ENCODE assay signal across 9 cellular contexts in genomic region chr17:43579570-43580140, GRCh38. TPM values are rescaled to one million over a fixed set of nuclear protein-coding genes. Genes with fewer than 3 reads are reported as not detected.
DNase-seq lines count a peak whose midpoint lies in the region; ATAC-seq and TF ChIP-seq lines count a peak whose summit lies in the region.
"Had no signal": no experiment of that assay in that cellular context is flagged by ENCODE, and none has a peak within 500 bp of the region (broad histone marks: within the 10 kb centered on the region; RNA-seq: fewer than 3 reads in every experiment).

No MANE protein-coding gene starts in this region.

- no peak overlapping the region for H2AK5ac ChIP-seq in mesenchymal stem cell (ENCODE audit: low read length, severe bottlenecking)

- H3K14ac ChIP-seq in mesenchymal stem cell (ENCODE audit: low read length in 2 of 2), result no peak overlapping the region

- H3K4me2 ChIP-seq in BLaER1 treated with 17β-estradiol and CSF1 and Interleukin-3, amounts not matched to agents 10 nM and 100 nM, result peak overlapping the region in 9 of 11 experiments; percentile 68 to 95 (median 90); a peak in 17 of 22 replicates
- H3K4me2 ChIP-seq in mesenchymal stem cell (ENCODE audit: low read length, poor library complexity, severe bottlenecking) (no peak overlapping the region), OCI-LY7 (ENCODE audit: low read length) (no peak overlapping the region)

- POLR2A ChIA-PET in OCI-LY7 (lab: Charles Lee), result no interaction called here

- no peaks in the 10 kb centered on the region for H3K27me3 ChIP-seq in BLaER1 treated with 17β-estradiol and CSF1 and Interleukin-3, amounts not matched to agents 10 nM and 100 nM
- H3K27me3 ChIP-seq in mesenchymal stem cell (ENCODE audit: control insufficient read depth in 1 of 2, insufficient read depth in 1 of 2, low read length in 2 of 2) (peaks cover 34 to 42% of the 10 kb centered on the region in 2 experiments), stomach (peaks cover 0 to 15% (median 0%) of the 10 kb centered on the region in 3 donors)
- H3K27me3 ChIP-seq: pancreas had no signal

- no peaks in the 10 kb centered on the region for H3K9me2 ChIP-seq in OCI-LY7 (ENCODE audit: insufficient read depth, low read length)

- TF ChIP-seq EP300 in stomach (IDR thresholded peaks at IDR 0.05), result no peak

- H3K4me3 ChIP-seq in BLaER1 treated with 17β-estradiol and CSF1 and Interleukin-3, amounts not matched to agents 10 nM and 100 nM, result no peak overlapping the region
- H3K4me3 ChIP-seq in mesenchymal stem cell (ENCODE audit: insufficient read depth in 1 of 2, low read depth in 1 of 2, low read length in 2 of 2) (no peak overlapping the region), stomach (no peak overlapping the region), OCI-LY7 (ENCODE audit: low read depth, low read length, poor library complexity, severe bottlenecking) (no peak overlapping the region)
- H3K4me3 ChIP-seq: pancreas had no signal

- H4K91ac ChIP-seq in mesenchymal stem cell (ENCODE audit: low read length), result no peak overlapping the region

- peak overlapping the region in 1 of 2 experiments; percentile 1 for H2BK12ac ChIP-seq in mesenchymal stem cell (ENCODE audit: low read length in 2 of 2)

- no peak overlapping the region for H2BK5ac ChIP-seq in mesenchymal stem cell (ENCODE audit: low read depth, low read length, poor library complexity, severe bottlenecking)

- no peak overlapping the region for H3K18ac ChIP-seq in mesenchymal stem cell (ENCODE audit: low read depth in 1 of 2, low read length in 2 of 2)

- no peaks in the 10 kb centered on the region for H3K36me3 ChIP-seq in BLaER1 treated with 17β-estradiol and CSF1 and Interleukin-3, amounts not matched to agents 10 nM and 100 nM
- H3K36me3 ChIP-seq in mesenchymal stem cell (ENCODE audit: control insufficient read depth in 1 of 2, insufficient read depth in 2 of 2, low read depth in 1 of 2, low read length in 2 of 2) (no peaks in the 10 kb centered on the region), stomach (no peaks in the 10 kb centered on the region), OCI-LY7 (ENCODE audit: insufficient read depth, low read length) (no peaks in the 10 kb centered on the region)
- H3K36me3 ChIP-seq: pancreas had no signal

- no peak for TF ChIP-seq POLR2A in stomach (IDR thresholded peaks at IDR 0.05)

- no peak overlapping the region for H2BK120ac ChIP-seq in mesenchymal stem cell (ENCODE audit: low read depth, low read length)

- H2AFZ ChIP-seq in mesenchymal stem cell (ENCODE audit: low read depth, low read length), result no peak overlapping the region
- no peak overlapping the region for H2AFZ ChIP-seq in OCI-LY7 (ENCODE audit: low read length)

- peaks cover 18 to 52% (median 45%) of the 10 kb centered on the region in 10 experiments for H3K4me1 ChIP-seq in BLaER1 treated with 17β-estradiol and CSF1 and Interleukin-3, amounts not matched to agents 10 nM and 100 nM
- H3K4me1 ChIP-seq in mesenchymal stem cell (ENCODE audit: control insufficient read depth, insufficient read depth, low read depth, low read length), result peaks cover 20% of the 10 kb centered on the region
- peaks cover 4 to 17% (median 16%) of the 10 kb centered on the region in 4 donors for H3K4me1 ChIP-seq in stomach
- peaks cover 29% of the 10 kb centered on the region for H3K4me1 ChIP-seq in OCI-LY7 (ENCODE audit: insufficient read depth, low read length, poor library complexity, severe bottlenecking)

- CTCF ChIA-PET in OCI-LY7 (lab: Charles Lee; ENCODE audit: unreplicated experiment), result no interaction called here

- no peak overlapping the region for H2BK15ac ChIP-seq in mesenchymal stem cell (ENCODE audit: low read depth, poor library complexity, severe bottlenecking)

- intact Hi-C loops in stomach (cut with DNase I; ENCODE audit: low total_unique reads) (loop anchor here (5.0 kb wide), 1 partner anchor 183 kb away; no protein-coding TSS in a partner anchor), OCI-LY7 (cut with micrococcal nuclease; ENCODE audit: unreplicated experiment) (loop anchor here (5.0 kb wide), 1 partner anchor 187 kb away; no protein-coding TSS in a partner anchor)

- no peak for ATAC-seq in HG03045 (IDR thresholded peaks at IDR 0.05; ENCODE audit: unreplicated experiment)

- no peak overlapping the region for H4K8ac ChIP-seq in mesenchymal stem cell (ENCODE audit: low read length)

- TF ChIP-seq CTCF in stomach (IDR thresholded peaks at IDR 0.05) (no peak), OCI-LY7 (conservative IDR thresholded peaks at IDR 0.05; ENCODE audit: low read length) (no peak)

- H3K9me3 ChIP-seq in BLaER1 treated with 17β-estradiol and CSF1 and Interleukin-3, amounts not matched to agents 10 nM and 100 nM (replicated peaks in 1 of 11), result no peaks in the 10 kb centered on the region
- H3K9me3 ChIP-seq in mesenchymal stem cell (ENCODE audit: control insufficient read depth, low read length), result no peaks in the 10 kb centered on the region
- no peaks in the 10 kb centered on the region for H3K9me3 ChIP-seq in stomach
- H3K9me3 ChIP-seq in OCI-LY7 (ENCODE audit: low read length), result no peaks in the 10 kb centered on the region
- H3K9me3 ChIP-seq: pancreas had no signal

- peak overlapping the region in 3 of 11 experiments; percentile 66 to 71 (median 68); a peak in 6 of 22 replicates for H3K27ac ChIP-seq in BLaER1 treated with 17β-estradiol and CSF1 and Interleukin-3, amounts not matched to agents 10 nM and 100 nM
- H3K27ac ChIP-seq in mesenchymal stem cell (ENCODE audit: low read length, poor library complexity, severe bottlenecking) (peak overlapping the region; percentile 23), stomach (no peak overlapping the region), OCI-LY7 (ENCODE audit: low read depth, low read length, poor library complexity, severe bottlenecking) (no peak overlapping the region)
- H3K27ac ChIP-seq: pancreas had no signal

- no TSS peak for BruUV-seq in OCI-LY7 (replicated peaks; lab: Mats Ljungman, UMichigan)

- 36% methylated on average over 7 of the region's 9 CpGs for WGBS in mesenchymal stem cell
- whole genome bisulfite sequencing in stomach, 5 donors, result 66 to 77% (median 73%) methylated on average over 9 of the region's 9 CpGs

- peak overlapping the region in 2 of 11 experiments; percentile 62 to 64; a peak in 2 of 22 replicates for H3K9ac ChIP-seq in BLaER1 treated with 17β-estradiol and CSF1 and Interleukin-3, amounts not matched to agents 10 nM and 100 nM
- H3K9ac ChIP-seq in mesenchymal stem cell (ENCODE audit: low read length), result no peak overlapping the region

- H3K79me2 ChIP-seq in OCI-LY7 (ENCODE audit: insufficient read depth, low read depth, low read length), result no peaks in the 10 kb centered on the region

- H3K79me1 ChIP-seq in mesenchymal stem cell (replicated peaks; ENCODE audit: low read length, poor library complexity, severe bottlenecking), result no peaks in the 10 kb centered on the region

- H3K23ac ChIP-seq in mesenchymal stem cell (ENCODE audit: low read length in 2 of 2), result no peak overlapping the region

- H3K4ac ChIP-seq in mesenchymal stem cell (ENCODE audit: low read depth in 1 of 2, low read length in 2 of 2), result no peak overlapping the region

- DNase-seq in HS-5 (ENCODE audit: low read depth) (peak; percentile 89), astrocyte of the hippocampus (ENCODE audit: low read depth, low spot score) (peak; percentile 88), mesenchymal stem cell (peak; percentile 75), stomach (no peak), OCI-LY7 (ENCODE audit: low spot score) (no peak), NCI-H510A treated with DMSO at 0.1 percent for 48 hours (lab: John Stamatoyannopoulos, UW) (no peak)
- DNase-seq: pancreas had no signal

- H4K20me1 ChIP-seq in BLaER1 treated with 17β-estradiol and CSF1 and Interleukin-3, amounts not matched to agents 10 nM and 100 nM, result no peaks in the 10 kb centered on the region
- no peaks in the 10 kb centered on the region for H4K20me1 ChIP-seq in OCI-LY7 (ENCODE audit: insufficient read depth, low read length)

RNA-seq across cellular contexts. Expression of gene ETV4, which starts 33.5 kb away (rescaled TPM):
- polyA plus RNA-seq in mesenchymal stem cell (2013, experiment 1 of 2), result 25.3 TPM
- polyA plus RNA-seq in mesenchymal stem cell (2013, experiment 2 of 2), result 24.1 TPM
- 1 to 10 TPM in 2 of 5 donors, under 1 TPM in 2, not detected in 1; 0.58 to 3.1 (median 1.0) TPM for total RNA-seq in stomach
- polyA plus RNA-seq in stomach, result 1 to 10 TPM in 2 of 3 donors, not detected in 1; 1.6 to 4.4 TPM
- total RNA-seq in OCI-LY7 (2014; rRNA removed; shearing (Covaris generic)), result not detected in 2 replicates
- not detected in 2 replicates for total RNA-seq in OCI-LY7 (2022)

Comparison
In these comparisons a context has a peak if more than half of its experiments do, and no peak if none do; other contexts are left out.
1. H3K4me2 ChIP-seq: peak in BLaER1 treated with 17β-estradiol and CSF1 and Interleukin-3, amounts not matched to agents 10 nM and 100 nM (9 of 11); none in mesenchymal stem cell (single experiment) and OCI-LY7 (single experiment).
2. DNase-seq: peak in HS-5 (single experiment), astrocyte of the hippocampus (single experiment) and mesenchymal stem cell (single experiment); none in stomach (single experiment), OCI-LY7 (single experiment) and NCI-H510A treated with DMSO at 0.1 percent for 48 hours (single experiment).